ENCODE assay signal across 9 cellular contexts in the genomic region with DNA sequence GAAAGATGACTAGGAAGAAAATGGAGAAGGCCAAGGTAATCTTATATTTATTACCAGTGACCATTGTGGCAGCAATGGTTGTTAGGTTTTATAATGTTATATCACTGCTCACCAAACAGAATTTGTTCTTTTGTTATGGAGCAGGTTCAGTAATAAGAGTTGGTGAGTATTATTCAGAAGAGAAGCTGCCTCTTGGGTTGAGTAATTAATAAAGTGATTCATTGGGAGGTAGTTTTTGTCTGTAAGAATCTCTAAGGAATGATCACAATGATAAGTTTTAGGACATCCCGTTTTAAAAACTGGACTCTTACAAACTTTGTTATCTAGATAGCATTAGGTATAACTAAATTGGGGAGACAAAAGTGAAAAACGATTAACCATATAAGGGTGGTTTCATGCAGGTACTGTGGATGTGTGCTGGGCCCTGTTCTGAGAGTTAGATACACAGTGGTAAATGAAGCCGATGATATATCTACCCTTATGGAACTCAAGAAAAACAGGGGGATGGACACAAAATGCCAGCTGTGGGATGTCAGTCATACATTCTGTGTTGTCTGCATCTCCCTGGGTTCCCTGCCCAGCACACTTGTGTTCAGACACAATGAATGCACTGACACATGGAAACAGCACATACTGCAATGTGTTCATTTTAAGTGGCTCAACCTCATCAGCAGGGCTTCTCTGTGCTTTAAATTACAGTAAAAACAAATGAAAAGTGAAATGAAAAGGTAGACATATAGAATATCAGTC. TPM values are rescaled to one million over a fixed set of nuclear protein-coding genes. Genes with fewer than 3 reads are reported as not detected.
A peak's percentile ranks its signal among the peaks of the same experiment; 100 is the strongest.
DNase-seq lines count a peak whose midpoint lies in the region; ATAC-seq and TF ChIP-seq lines count a peak whose summit lies in the region.
"Had no signal": no experiment of that assay in that cellular context is flagged by ENCODE, and none has a peak within 500 bp of the region (broad histone marks: within the 10 kb centered on the region; RNA-seq: fewer than 3 reads in every experiment).

No MANE protein-coding gene starts in this region.

- TF ChIP-seq CTCF in heart left ventricle (IDR thresholded peaks at IDR 0.05) = no peak
- no peak for TF ChIP-seq CTCF in right atrium auricular region (IDR thresholded peaks at IDR 0.05)
- TF ChIP-seq CTCF in lower lobe of right lung (IDR thresholded peaks at IDR 0.05) = no peak
- no peak for TF ChIP-seq CTCF in upper lobe of right lung (IDR thresholded peaks at IDR 0.05)

- H3K9me3 ChIP-seq in heart left ventricle (no peaks in the 10 kb centered on the region), right atrium auricular region (no peaks in the 10 kb centered on the region), lower lobe of right lung (no peaks in the 10 kb centered on the region), upper lobe of right lung (no peaks in the 10 kb centered on the region)

- no peak overlapping the region for H3K4me3 ChIP-seq in heart left ventricle
- no peak overlapping the region for H3K4me3 ChIP-seq in right atrium auricular region
- H3K4me3 ChIP-seq in lower lobe of right lung = no peak overlapping the region
- no peak overlapping the region for H3K4me3 ChIP-seq in upper lobe of right lung

- H3K27me3 ChIP-seq in heart left ventricle = no peaks in the 10 kb centered on the region
- no peaks in the 10 kb centered on the region for H3K27me3 ChIP-seq in right atrium auricular region
- H3K27me3 ChIP-seq in lower lobe of right lung (ENCODE audit: low read depth) = no peaks in the 10 kb centered on the region
- no peaks in the 10 kb centered on the region for H3K27me3 ChIP-seq in upper lobe of right lung

- H3K9me3 Mint-ChIP-seq in activated naive CD8-positive, alpha-beta T cell (ENCODE audit: low read depth) = no peaks in the 10 kb centered on the region

- DNase-seq in heart left ventricle (peak in 1 of 5 donors; percentile 27), right atrium auricular region (ENCODE audit: low spot score) (no peak), lower lobe of right lung (no peak), upper lobe of right lung (no peak), HPDE6-E6E7 (ENCODE audit: extremely low spot score) (no peak), posterior vena cava (ENCODE audit: low spot score) (no peak), GOT3 (lab: John Stamatoyannopoulos, UW) (no peak)

- H3K27me3 Mint-ChIP-seq in activated naive CD8-positive, alpha-beta T cell = no peaks in the 10 kb centered on the region
- H3K27me3 Mint-ChIP-seq: progenitor cell of endocrine pancreas had no signal

- peak overlapping the region; percentile 85 for H3K27ac Mint-ChIP-seq in activated naive CD8-positive, alpha-beta T cell

- H3K36me3 ChIP-seq in heart left ventricle (peaks cover 0 to 7% (median 0%) of the 10 kb centered on the region in 9 donors), right atrium auricular region (no peaks in the 10 kb centered on the region), lower lobe of right lung (no peaks in the 10 kb centered on the region), upper lobe of right lung (no peaks in the 10 kb centered on the region)

- H3K36me3 Mint-ChIP-seq in activated naive CD8-positive, alpha-beta T cell = peaks cover 14% of the 10 kb centered on the region

- H3K4me1 Mint-ChIP-seq in activated naive CD8-positive, alpha-beta T cell (ENCODE audit: low read depth) = peaks cover 71% of the 10 kb centered on the region

- peak overlapping the region; percentile 65 for H3K4me3 Mint-ChIP-seq in activated naive CD8-positive, alpha-beta T cell

- H3K27ac ChIP-seq in heart left ventricle (peak overlapping the region in 8 of 12 donors; percentile 6 to 71 (median 23)), right atrium auricular region (peak overlapping the region in 1 of 2 donors; percentile 31), lower lobe of right lung (peak overlapping the region; percentile 19), upper lobe of right lung (peak overlapping the region; percentile 20)

- TF ChIP-seq POLR2A in heart left ventricle (IDR thresholded peaks at IDR 0.05) = no peak

- ATAC-seq in heart left ventricle = peak in 1 of 4 donors; percentile 38
- no peak for ATAC-seq in lower lobe of right lung
- ATAC-seq in upper lobe of right lung = no peak

- WGBS in heart left ventricle, 4 donors = 42 to 54% (median 46%) methylated on average over 3 of the region's 3 CpGs

- H3K4me1 ChIP-seq in heart left ventricle (peaks cover 13 to 92% (median 73%) of the 10 kb centered on the region in 12 donors), right atrium auricular region (peaks cover 0 to 61% of the 10 kb centered on the region in 2 donors), lower lobe of right lung (peaks cover 71% of the 10 kb centered on the region), upper lobe of right lung (peaks cover 59% of the 10 kb centered on the region)

- intact Hi-C loops in heart left ventricle (cut with DNase I) (loop anchor here in 6 of 10 donors (5.0 to 10.0 kb wide), 6 partner anchors 32 to 60 kb away; no protein-coding TSS in a partner anchor), lower lobe of right lung (cut with DNase I) (no loop called here), upper lobe of right lung (cut with DNase I) (no loop called here), posterior vena cava (cut with DNase I) (loop anchor here (5.0 to 10.0 kb wide), 2 partner anchors 50 to 82 kb away; no protein-coding TSS in a partner anchor)

RNA-seq across cellular contexts. Expression of gene MAP4K4, which starts 7.5 kb away (rescaled TPM):
- total RNA-seq in heart left ventricle = 100 to 1,000 TPM in 6 of 9 donors, 10 to 100 TPM in 3; 65.3 to 146 (median 114) TPM
- 100 to 1,000 TPM in 1 of 2 donors, 10 to 100 TPM in 1; 52.7 to 192 TPM for polyA plus RNA-seq in heart left ventricle
- total RNA-seq in right atrium auricular region = 10 to 100 TPM; 47.5 to 50.4 TPM
- 68.4 TPM for total RNA-seq in lower lobe of right lung
- total RNA-seq in upper lobe of right lung = 88.7 TPM
- total RNA-seq in posterior vena cava = 10 to 100 TPM; 53.5 to 75.8 TPM

Comparison
In these comparisons a context has a peak if more than half of its experiments do, and no peak if none do; other contexts are left out.
1. intact Hi-C loops: an anchor here in heart left ventricle (5.0 to 10.0 kb wide) and posterior vena cava (5.0 to 10.0 kb wide); none called in lower lobe of right lung and upper lobe of right lung.